In the genomic region with DNA sequence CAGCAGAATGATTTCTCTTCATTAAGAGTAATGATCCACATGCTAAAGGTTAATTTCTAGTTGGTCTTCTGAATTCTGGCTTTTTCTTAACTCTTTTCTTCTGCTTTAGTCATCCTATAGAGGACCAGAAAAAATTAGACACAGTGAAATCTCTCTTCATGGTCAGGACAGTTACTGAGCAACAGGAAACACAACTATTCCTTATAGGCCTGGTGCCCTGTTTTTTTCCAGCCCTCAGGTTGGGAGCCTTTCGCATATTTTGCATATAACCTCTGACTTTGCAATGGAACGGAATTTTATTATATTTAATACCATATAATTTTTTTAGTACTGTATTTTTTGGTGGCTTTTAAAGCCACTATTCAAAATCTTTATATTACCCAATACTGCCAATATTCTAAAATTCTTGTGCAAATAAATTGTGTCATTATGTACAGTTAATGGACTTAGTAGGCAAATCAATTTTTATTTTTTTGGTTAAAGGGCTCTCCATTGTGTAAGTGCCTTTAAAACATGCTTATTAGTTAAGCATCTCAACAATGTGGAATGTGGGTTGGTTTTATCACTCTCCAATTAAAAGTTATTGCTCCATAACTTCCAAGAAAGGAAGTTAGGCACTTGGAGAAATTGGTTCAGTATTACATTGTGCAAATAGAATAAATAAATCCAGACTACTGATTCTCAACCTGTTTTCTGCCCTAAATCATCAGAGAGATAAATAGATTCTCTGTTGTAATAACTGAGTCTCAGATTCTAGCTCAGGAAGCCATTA, we compare ENCODE assay signal across 17 cellular contexts. TPM values are rescaled to one million over a fixed set of nuclear protein-coding genes. Genes with fewer than 3 reads are reported as not detected.
DNase-seq lines count a peak whose midpoint lies in the region; ATAC-seq, FAIRE-seq and TF ChIP-seq lines count a peak whose summit lies in the region.
"Had no signal": no experiment of that assay in that cellular context is flagged by ENCODE, and none has a peak within 500 bp of the region (broad histone marks: within the 10 kb centered on the region; RNA-seq: fewer than 3 reads in every experiment).

No MANE protein-coding gene starts in this region.

- H3K27me3 ChIP-seq in BJ (ENCODE audit: control insufficient read depth, insufficient read depth, low read length) (no peaks in the 10 kb centered on the region), WERI-Rb-1 (ENCODE audit: insufficient read depth, low read depth, severe bottlenecking) (no peaks in the 10 kb centered on the region)
- H3K27me3 ChIP-seq: esophagus muscularis mucosa had no signal

- FAIRE-seq in RCC 7860 (lab: Jason Lieb, UNC): no peak

- H3K4me3 ChIP-seq in BJ (ENCODE audit: low read depth, low read length) (no peak overlapping the region), fibroblast of mammary gland (ENCODE audit: control insufficient read depth, low read depth, low read length) (no peak overlapping the region), WERI-Rb-1 (ENCODE audit: low read depth, low read length) (no peak overlapping the region)
- H3K4me3 ChIP-seq: esophagus muscularis mucosa, HAP-1 had no signal

- H3K27ac ChIP-seq in WERI-Rb-1: no peak overlapping the region
- H3K27ac ChIP-seq: esophagus muscularis mucosa had no signal

- CTCF ChIA-PET in BJ (lab: Yijun Ruan, JAX): interaction anchor here (0.6 to 1.0 kb wide), 3 partner anchors 22 to 23 kb away, joined by 3 read pairs; partner anchors contain the start of gene ARL4A

- H3K36me3 ChIP-seq in BJ (ENCODE audit: control insufficient read depth, insufficient read depth, low read length) (no peaks in the 10 kb centered on the region), WERI-Rb-1 (no peaks in the 10 kb centered on the region)
- H3K36me3 ChIP-seq: esophagus muscularis mucosa, HAP-1 had no signal

- POLR2A ChIA-PET in BJ (lab: Charles Lee): no interaction called here

- TF ChIP-seq CTCF in BJ (IDR thresholded peaks at IDR 0.05; ENCODE audit: insufficient read depth, low read depth, low read length) (no peak), fibroblast of mammary gland (conservative IDR thresholded peaks at IDR 0.05; ENCODE audit: control insufficient read depth, insufficient read depth, low read depth, low read length) (no peak), WERI-Rb-1 (IDR thresholded peaks at IDR 0.05; ENCODE audit: low read depth, low read length) (no peak)

- H3K9me3 ChIP-seq in WERI-Rb-1 (ENCODE audit: severe bottlenecking): no peaks in the 10 kb centered on the region
- H3K9me3 ChIP-seq: esophagus muscularis mucosa, HAP-1 had no signal

- intact Hi-C loops in sciatic nerve (cut with DNase I): no loop called here

- DNase-seq in BJ (ENCODE audit: low read depth): peak; percentile 87
- peak; percentile 8 for DNase-seq in RPMI7951 (ENCODE audit: low read depth)
- peak; percentile 69 for DNase-seq in fibroblast of mammary gland (ENCODE audit: low read depth)
- DNase-seq in sciatic nerve (ENCODE audit: low spot score): no peak
- no peak for DNase-seq in medulla oblongata (ENCODE audit: extremely low spot score)
- DNase-seq in WERI-Rb-1: no peak
- no peak for DNase-seq in RCC 7860 (ENCODE audit: low spot score)
- DNase-seq in DMS79 treated with DMSO at 0.1 percent for 48 hours (lab: John Stamatoyannopoulos, UW): no peak
- DNase-seq: activated CD4-positive, CD25-positive, alpha-beta regulatory T cell treated with anti-CD3 and anti-CD28 coated beads, Interleukin-2, amount 50 U/mL, for 72 hours; activated CD8-positive, alpha-beta memory T cell treated with anti-CD3 and anti-CD28 coated beads, Interleukin-2, amount 50 U/mL, for 48 hours; CD4-positive, CD25-positive, alpha-beta regulatory T cell; MM.1S; NCI-H2171 treated with DMSO at 0.1 percent for 48 hours; stimulated activated CD4-positive, alpha-beta T cell treated with anti-CD3 and anti-CD28 coated beads, Interleukin-2, amount 100 ng/mL, for 24 hours had no signal

- ATAC-seq in sciatic nerve: peak; percentile 59
- ATAC-seq: activated naive CD4-positive, alpha-beta T cell treated with anti-CD3 and anti-CD28 coated beads, Interleukin-2, amount 50 U/mL, for 72 hours had no signal

RNA-seq across cellular contexts. Expression of gene ARL4A, which starts 22.5 kb away (rescaled TPM):
- polyA plus RNA-seq in BJ (2011; rRNA removed): 3.3 and 6.8 TPM in 2 replicates
- 2.6 and 3.1 TPM in 2 replicates for polyA minus RNA-seq in BJ (2011; rRNA and poly(A)+ RNA removed)
- total RNA-seq in RPMI7951 (2014; rRNA removed; shearing (Covaris generic)): 37.9 and 39.9 TPM in 2 replicates
- 21.2 TPM for total RNA-seq in sciatic nerve

Comparison
In these comparisons a context has a peak if more than half of its experiments do, and no peak if none do; other contexts are left out.
1. DNase-seq: peak in BJ (single experiment), RPMI7951 (single experiment) and fibroblast of mammary gland (single experiment); none in sciatic nerve (single experiment), medulla oblongata (single experiment), WERI-Rb-1 (single experiment), RCC 7860 (single experiment) and DMS79 treated with DMSO at 0.1 percent for 48 hours (single experiment).